In the genomic region with DNA sequence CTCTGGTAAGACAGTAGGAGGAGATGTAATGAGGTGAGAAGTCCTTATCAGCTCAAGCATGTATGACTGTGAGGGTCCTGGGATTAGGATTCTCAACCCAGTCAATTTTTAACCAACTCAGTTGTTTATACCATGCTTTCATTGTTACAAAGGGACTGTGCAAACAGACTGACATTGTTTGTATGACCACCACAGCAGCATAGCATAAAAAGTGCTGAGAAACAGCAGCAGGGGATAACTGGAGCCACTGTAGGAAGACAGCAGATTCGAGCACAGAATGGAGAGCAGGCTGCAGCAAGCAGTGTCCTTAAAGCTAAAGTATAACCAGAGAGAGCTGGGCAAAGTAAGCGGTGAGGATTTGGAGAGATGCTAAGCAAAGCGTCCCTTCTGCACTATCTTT, we compare ENCODE assay signal across 33 cellular contexts.
"Had no signal": no experiment of that assay in that cellular context is flagged by ENCODE, and none has a peak within 500 bp of the region (broad histone marks: within the 10 kb centered on the region; RNA-seq: fewer than 3 reads in every experiment).

No MANE protein-coding gene starts in this region.

- H3K4me3 Mint-ChIP-seq: activated CD4-positive, alpha-beta T cell treated with anti-CD3 and anti-CD28 coated beads for 36 hours; activated CD8-positive, alpha-beta memory T cell treated with anti-CD3 and anti-CD28 coated beads, Interleukin-2, amount 10 ng/mL, durations not matched to agents 7 days and 5 days; activated CD8-positive, alpha-beta T cell treated with anti-CD3 and anti-CD28 coated beads, Interleukin-2, amount 10 ng/mL, durations not matched to agents 7 days and 5 days; activated naive CD8-positive, alpha-beta T cell; nephron; stimulated activated memory B cell treated with anti-CD40 and anti-IgM and Interleukin-4, amounts not matched to agents 10 μg/mL and 1 μg/mL and 100 μg/mL, for 72 hours; stimulated activated naive CD8-positive, alpha-beta T cell treated with anti-CD3 and anti-CD28 coated beads, Interleukin-15, amount 100 ng/mL, for 72 hours; T-helper 2 cell treated with Interferon-gamma antibody and Interleukin-4, amounts not matched to agents 5 μg/mL and 100 μg/mL, for 36 hours had no signal

- H3K4me1 Mint-ChIP-seq: activated CD4-positive, alpha-beta T cell treated with anti-CD3 and anti-CD28 coated beads for 36 hours; activated CD8-positive, alpha-beta memory T cell treated with anti-CD3 and anti-CD28 coated beads, Interleukin-2, amount 10 ng/mL, durations not matched to agents 7 days and 5 days; nephron; stimulated activated memory B cell treated with anti-CD40 and anti-IgM and Interleukin-4, amounts not matched to agents 10 μg/mL and 1 μg/mL and 100 μg/mL, for 72 hours; stimulated activated naive CD8-positive, alpha-beta T cell treated with anti-CD3 and anti-CD28 coated beads, Interleukin-15, amount 100 ng/mL, for 72 hours had no signal

- DNase-seq: activated CD4-positive, alpha-beta T cell treated with anti-CD3 and anti-CD28 coated beads for 36 hours; activated CD4-positive, CD25-positive, alpha-beta regulatory T cell; activated CD8-positive, alpha-beta memory T cell treated with anti-CD3 and anti-CD28 coated beads, Interleukin-2, amount 10 ng/mL, durations not matched to agents 7 days and 5 days; activated CD8-positive, alpha-beta T cell treated with anti-CD3 and anti-CD28 coated beads, Interleukin-2, amount 10 ng/mL, durations not matched to agents 7 days and 5 days; activated naive CD4-positive, alpha-beta T cell; activated T-cell treated with anti-CD3 and anti-CD28 coated beads, Interleukin-2, amount 50 U/mL, for 48 hours; aorta; body of pancreas; cerebellar nuclear complex; cortex of kidney; foreskin fibroblast; heart left ventricle; kidney glomerular epithelial cell; left lung; ovary; psoas muscle; stimulated activated CD4-positive, alpha-beta T cell treated with anti-CD3 and anti-CD28 coated beads, Interleukin-1b, Interleukin-23, amount 100 ng/mL, for 48 hours; stimulated activated CD4-positive, alpha-beta T cell treated with anti-CD3 and anti-CD28 coated beads, Interleukin-4, amount 100 ng/mL, for 4 hours; stimulated activated CD8-positive, alpha-beta memory T cell treated with anti-CD3 and anti-CD28 coated beads, Interleukin-4, amount 100 ng/mL, for 48 hours; stimulated activated naive CD8-positive, alpha-beta T cell treated with anti-CD3 and anti-CD28 coated beads, Interleukin-15, amount 100 ng/mL, for 72 hours; T-helper 1 cell; tibial artery; upper lobe of right lung had no signal

- H3K4me1 ChIP-seq: body of pancreas, heart left ventricle, left lung, psoas muscle, right atrium auricular region, suprapubic skin, tibial artery, upper lobe of right lung had no signal

- H3K9me3 Mint-ChIP-seq: nephron; stimulated activated memory B cell treated with anti-CD40 and anti-IgM and Interleukin-4, amounts not matched to agents 10 μg/mL and 1 μg/mL and 100 μg/mL, for 72 hours; stimulated activated naive CD8-positive, alpha-beta T cell treated with anti-CD3 and anti-CD28 coated beads, Interleukin-15, amount 100 ng/mL, for 72 hours; T-helper 2 cell treated with Interferon-gamma antibody and Interleukin-4, amounts not matched to agents 5 μg/mL and 100 μg/mL, for 36 hours had no signal

- H3K4me3 ChIP-seq: body of pancreas, heart left ventricle, left lung, lung, ovary, psoas muscle, right atrium auricular region, smooth muscle cell, suprapubic skin, tibial artery, upper lobe of right lung had no signal

- H3K27me3 Mint-ChIP-seq: activated CD4-positive, alpha-beta T cell treated with anti-CD3 and anti-CD28 coated beads for 36 hours; activated CD8-positive, alpha-beta memory T cell treated with anti-CD3 and anti-CD28 coated beads, Interleukin-2, amount 10 ng/mL, durations not matched to agents 7 days and 5 days; activated naive CD8-positive, alpha-beta T cell; stimulated activated memory B cell treated with anti-CD40 and anti-IgM and Interleukin-4, amounts not matched to agents 10 μg/mL and 1 μg/mL and 100 μg/mL, for 72 hours; stimulated activated naive CD8-positive, alpha-beta T cell treated with anti-CD3 and anti-CD28 coated beads, Interleukin-15, amount 100 ng/mL, for 72 hours had no signal

- H3K36me3 Mint-ChIP-seq: activated CD8-positive, alpha-beta memory T cell treated with anti-CD3 and anti-CD28 coated beads, Interleukin-2, amount 10 ng/mL, durations not matched to agents 7 days and 5 days; activated naive CD8-positive, alpha-beta T cell; stimulated activated memory B cell treated with anti-CD40 and anti-IgM and Interleukin-4, amounts not matched to agents 10 μg/mL and 1 μg/mL and 100 μg/mL, for 72 hours had no signal

- H3K27ac Mint-ChIP-seq: activated CD4-positive, alpha-beta T cell treated with anti-CD3 and anti-CD28 coated beads for 36 hours; activated CD8-positive, alpha-beta memory T cell treated with anti-CD3 and anti-CD28 coated beads, Interleukin-2, amount 10 ng/mL, durations not matched to agents 7 days and 5 days; activated CD8-positive, alpha-beta T cell treated with anti-CD3 and anti-CD28 coated beads, Interleukin-2, amount 10 ng/mL, durations not matched to agents 7 days and 5 days; activated naive CD8-positive, alpha-beta T cell; activated T-helper 2 cell treated with anti-CD3 and anti-CD28 coated beads, Interferon-gamma antibody, Interleukin-2, Interleukin-4, amounts not matched to agents 10 μg/mL and 5 μg/mL and 100 μg/mL, durations not matched to agents 14 hours and 24 hours and 36 hours; nephron; stimulated activated memory B cell treated with anti-CD40 and anti-IgM and Interleukin-4, amounts not matched to agents 10 μg/mL and 1 μg/mL and 100 μg/mL, for 72 hours; stimulated activated naive CD8-positive, alpha-beta T cell treated with anti-CD3 and anti-CD28 coated beads, Interleukin-15, amount 100 ng/mL, for 72 hours; T-helper 2 cell treated with Interferon-gamma antibody and Interleukin-4, amounts not matched to agents 5 μg/mL and 100 μg/mL, for 36 hours had no signal

- H3K9me3 ChIP-seq: body of pancreas, heart left ventricle, left lung, ovary, psoas muscle, right atrium auricular region, suprapubic skin, tibial artery, upper lobe of right lung had no signal

- H3K27ac ChIP-seq: body of pancreas, heart left ventricle, left lung, ovary, psoas muscle, right atrium auricular region, suprapubic skin, tibial artery, upper lobe of right lung had no signal

- H3K27me3 ChIP-seq: body of pancreas, heart left ventricle, left lung, ovary, right atrium auricular region, suprapubic skin, tibial artery, upper lobe of right lung had no signal

- H3K36me3 ChIP-seq: heart left ventricle, left lung, ovary, right atrium auricular region, suprapubic skin, tibial artery, upper lobe of right lung had no signal

- H3K4me2 ChIP-seq: smooth muscle cell had no signal

- ATAC-seq: activated CD4-positive, alpha-beta T cell treated with anti-CD3 and anti-CD28 coated beads for 36 hours; activated CD8-positive, alpha-beta memory T cell treated with anti-CD3 and anti-CD28 coated beads, Interleukin-2, amount 10 ng/mL, durations not matched to agents 7 days and 5 days; activated CD8-positive, alpha-beta T cell treated with anti-CD3 and anti-CD28 coated beads, Interleukin-2, amount 10 ng/mL, durations not matched to agents 7 days and 5 days; body of pancreas; esophagus mucosa; heart left ventricle; left lung; psoas muscle; stimulated activated memory B cell treated with anti-CD40 and anti-IgM and Interleukin-4, amounts not matched to agents 10 μg/mL and 1 μg/mL and 100 μg/mL, for 72 hours; stimulated activated naive CD8-positive, alpha-beta T cell treated with anti-CD3 and anti-CD28 coated beads, Interleukin-15, amount 100 ng/mL, for 72 hours; upper lobe of right lung had no signal
